In genomic region chr3:195120199-195120556, GRCh38 we compare ENCODE assay signal across 18 cellular contexts.
A peak's percentile ranks its signal among the peaks of the same experiment; 100 is the strongest.
DNase-seq lines count a peak whose midpoint lies in the region; ATAC-seq and TF ChIP-seq lines count a peak whose summit lies in the region.
"Had no signal": no experiment of that assay in that cellular context is flagged by ENCODE, and none has a peak within 500 bp of the region (broad histone marks: within the 10 kb centered on the region; RNA-seq: fewer than 3 reads in every experiment).

No MANE protein-coding gene starts in this region.

- peaks cover 6% of the 10 kb centered on the region for H3K79me1 ChIP-seq in neuronal stem cell (ENCODE audit: low read depth, low read length)

- no peak overlapping the region for H3K4me3 Mint-ChIP-seq in chondrocyte (ENCODE audit: unreplicated experiment)
- H3K4me3 Mint-ChIP-seq: CD8-positive, alpha-beta T cell; T-helper 1 cell treated with Interleukin-12 subunit alpha and Interleukin-12 subunit beta and Interleukin-4 antibody, amounts not matched to agents 30 μg/mL and 1 μg/mL, for 36 hours had no signal

- no peak overlapping the region for H4K91ac ChIP-seq in neuronal stem cell (ENCODE audit: low read depth, low read length, poor library complexity)

- no peak for DNase-seq in left ventricle myocardium inferior
- no peak for DNase-seq in cardiac septum (ENCODE audit: low spot score)
- DNase-seq in chondrocyte (ENCODE audit: low spot score), result no peak
- DNase-seq in neuronal stem cell (ENCODE audit: low spot score), result no peak
- DNase-seq in uterus, result no peak
- DNase-seq in activated CD4-positive, alpha-beta T cell treated with anti-CD3 and anti-CD28 coated beads for 4 hours, result no peak
- DNase-seq in NCI-H69 (lab: John Stamatoyannopoulos, UW), result no peak
- DNase-seq: activated effector memory CD4-positive, alpha-beta T cell treated with Interleukin-2 at 50 U/mL for 16 hours; CD8-positive, alpha-beta T cell; colonic mucosa; Kasumi-1; NCI-H1105 treated with DMSO at 0.1 percent for 48 hours; NCI-H774; stimulated activated CD4-positive, alpha-beta T cell treated with anti-CD3 and anti-CD28 coated beads, Interleukin-4, amount 100 ng/mL, for 24 hours; upper lobe of right lung had no signal

- H3K36me3 ChIP-seq in left ventricle myocardium inferior (no peaks in the 10 kb centered on the region), neuronal stem cell (replicated peaks in 1 of 2; ENCODE audit: control insufficient read depth in 2 of 2, insufficient read depth in 2 of 2, low read length in 2 of 2) (no peaks in the 10 kb centered on the region), uterus (no peaks in the 10 kb centered on the region)
- H3K36me3 ChIP-seq: colonic mucosa, gastroesophageal sphincter, upper lobe of right lung had no signal

- H3K27me3 ChIP-seq in left ventricle myocardium inferior (ENCODE audit: low read depth) (no peaks in the 10 kb centered on the region), neuronal stem cell (ENCODE audit: control insufficient read depth in 3 of 3, insufficient read depth in 3 of 3, low read depth in 1 of 3, low read length in 3 of 3) (no peaks in the 10 kb centered on the region), uterus (no peaks in the 10 kb centered on the region)
- H3K27me3 ChIP-seq: colonic mucosa, gastroesophageal sphincter, upper lobe of right lung had no signal

- H3K9ac ChIP-seq in neuronal stem cell (ENCODE audit: low read depth, low read length, poor library complexity), result no peak overlapping the region

- no peak overlapping the region for H3K4ac ChIP-seq in neuronal stem cell (ENCODE audit: low read length)

- no peaks in the 10 kb centered on the region for H3K9me3 Mint-ChIP-seq in chondrocyte (ENCODE audit: low read depth)
- H3K9me3 Mint-ChIP-seq: CD8-positive, alpha-beta T cell; T-helper 1 cell treated with Interleukin-12 subunit alpha and Interleukin-12 subunit beta and Interleukin-4 antibody, amounts not matched to agents 30 μg/mL and 1 μg/mL, for 36 hours had no signal

- H2BK5ac ChIP-seq in neuronal stem cell (ENCODE audit: low read length), result no peak overlapping the region

- TF ChIP-seq POLR2A in uterus (IDR thresholded peaks at IDR 0.05), result no peak

- H2BK12ac ChIP-seq in neuronal stem cell (ENCODE audit: low read length), result no peak overlapping the region

- no peaks in the 10 kb centered on the region for H3K36me3 Mint-ChIP-seq in chondrocyte (ENCODE audit: low read depth)
- H3K36me3 Mint-ChIP-seq: CD8-positive, alpha-beta T cell had no signal

- peaks cover 29% of the 10 kb centered on the region for H3K4me1 Mint-ChIP-seq in chondrocyte (ENCODE audit: low read depth)

- H4K8ac ChIP-seq in neuronal stem cell (ENCODE audit: low read depth, low read length), result no peak overlapping the region

- no peak overlapping the region for H3K14ac ChIP-seq in neuronal stem cell (ENCODE audit: low read length)

- peak overlapping the region; percentile 86 for H2AFZ ChIP-seq in neuronal stem cell (ENCODE audit: low read length)

- whole genome bisulfite sequencing in neuronal stem cell (ENCODE audit: extremely low coverage in 2 of 2, insufficient read length in 2 of 2, insufficient replicate concordance in 1 of 2), 2 donors, result no CpG with 5 or more reads among the region's 2 CpGs

- no peak overlapping the region for H2BK15ac ChIP-seq in neuronal stem cell (ENCODE audit: low read length)

- H3K9me3 ChIP-seq in left ventricle myocardium inferior (replicated peaks), result no peaks in the 10 kb centered on the region
- H3K9me3 ChIP-seq in neuronal stem cell (replicated peaks in 1 of 2; ENCODE audit: control insufficient read depth in 2 of 2, insufficient read depth in 1 of 2, low read depth in 1 of 2, low read length in 2 of 2), result no peaks in the 10 kb centered on the region
- no peaks in the 10 kb centered on the region for H3K9me3 ChIP-seq in uterus
- H3K9me3 ChIP-seq: colonic mucosa, gastroesophageal sphincter, upper lobe of right lung had no signal

- H2AK5ac ChIP-seq in neuronal stem cell (ENCODE audit: low read depth, low read length), result no peak overlapping the region

- no peak overlapping the region for H3K4me3 ChIP-seq in left ventricle myocardium inferior
- H3K4me3 ChIP-seq in neuronal stem cell (ENCODE audit: low read length in 2 of 2), result no peak overlapping the region
- H3K4me3 ChIP-seq in uterus, result no peak overlapping the region
- H3K4me3 ChIP-seq: colonic mucosa, gastroesophageal sphincter, upper lobe of right lung had no signal

- peak overlapping the region; percentile 68 for H3K27ac ChIP-seq in left ventricle myocardium inferior (replicated peaks)
- H3K27ac ChIP-seq in neuronal stem cell (replicated peaks; ENCODE audit: low read length), result no peak overlapping the region
- H3K27ac ChIP-seq in uterus, result peak overlapping the region; percentile 66 to 71
- H3K27ac ChIP-seq: upper lobe of right lung had no signal

- TF ChIP-seq CTCF in left ventricle myocardium inferior (IDR thresholded peaks at IDR 0.05; ENCODE audit: borderline replicate concordance) (no peak), chondrocyte (IDR thresholded peaks at IDR 0.05) (no peak), uterus (IDR thresholded peaks at IDR 0.05) (no peak)

- no peak for ATAC-seq in GM18867 (IDR thresholded peaks at IDR 0.05; ENCODE audit: unreplicated experiment)
- ATAC-seq: CD8-positive, alpha-beta T cell; upper lobe of right lung had no signal

- H3K23ac ChIP-seq in neuronal stem cell (ENCODE audit: low read depth, low read length, poor library complexity), result no peak overlapping the region

- peaks cover 43% of the 10 kb centered on the region for H3K4me1 ChIP-seq in left ventricle myocardium inferior
- peaks cover 8 to 25% of the 10 kb centered on the region in 2 donors for H3K4me1 ChIP-seq in neuronal stem cell (ENCODE audit: control insufficient read depth in 2 of 2, insufficient read depth in 1 of 2, low read depth in 1 of 2, low read length in 2 of 2)
- peaks cover 0 to 6% of the 10 kb centered on the region in 2 donors for H3K4me1 ChIP-seq in uterus
- H3K4me1 ChIP-seq: colonic mucosa, upper lobe of right lung had no signal

- H3K27ac Mint-ChIP-seq in chondrocyte (ENCODE audit: unreplicated experiment), result peak overlapping the region; percentile 89
- H3K27ac Mint-ChIP-seq: CD8-positive, alpha-beta T cell; T-helper 1 cell treated with Interleukin-12 subunit alpha and Interleukin-12 subunit beta and Interleukin-4 antibody, amounts not matched to agents 30 μg/mL and 1 μg/mL, for 36 hours had no signal

- peak overlapping the region; percentile 35 for H3K4me2 ChIP-seq in neuronal stem cell (ENCODE audit: insufficient read depth, low read length, poor library complexity, severe bottlenecking)

- H2BK120ac ChIP-seq in neuronal stem cell (ENCODE audit: low read depth, low read length), result no peak overlapping the region

- no peak overlapping the region for H3K18ac ChIP-seq in neuronal stem cell (ENCODE audit: low read length)

- intact Hi-C loops in left ventricle myocardium inferior (cut with micrococcal nuclease), result no loop called here
- intact Hi-C loops in cardiac septum (cut with DNase I), result loop anchor here (5.0 kb wide), 1 partner anchor 137 kb away; no protein-coding TSS in a partner anchor
- intact Hi-C loops in uterus (cut with DNase I; ENCODE audit: low total_unique reads), result no loop called here

- H3K27me3 Mint-ChIP-seq in chondrocyte (ENCODE audit: low read depth), result no peaks in the 10 kb centered on the region
